Comparison of ENCODE assay signal across 8 cellular contexts in genomic region chr3:43389388-43390254, GRCh38.
DNase-seq lines count a peak whose midpoint lies in the region; ATAC-seq and TF ChIP-seq lines count a peak whose summit lies in the region.

No MANE protein-coding gene starts in this region.

- peaks cover 0 to 16% of the 10 kb centered on the region in 2 donors for H3K4me1 ChIP-seq in adrenal gland (replicated peaks in 1 of 2)

- no peaks in the 10 kb centered on the region for H3K9me3 ChIP-seq in adrenal gland (replicated peaks in 1 of 3)

- intact Hi-C loops in adrenal gland (cut with DNase I): no loop called here

- H3K36me3 ChIP-seq in adrenal gland (replicated peaks in 1 of 2): no peaks in the 10 kb centered on the region

- TF ChIP-seq CTCF in adrenal gland (IDR thresholded peaks at IDR 0.05): no peak

- peak overlapping the region; percentile 31 for H3K4me3 Mint-ChIP-seq in T-helper 1 cell treated with Interleukin-12 subunit alpha and Interleukin-12 subunit beta and Interleukin-4 antibody, amounts not matched to agents 30 μg/mL and 1 μg/mL, for 36 hours

- H3K4me1 Mint-ChIP-seq in T-helper 1 cell treated with Interleukin-12 subunit alpha and Interleukin-12 subunit beta and Interleukin-4 antibody, amounts not matched to agents 30 μg/mL and 1 μg/mL, for 36 hours (ENCODE audit: low read depth): peaks cover 49% of the 10 kb centered on the region

- 42 to 59% (median 51%) methylated on average over 10 of the region's 10 CpGs for WGBS in adrenal gland, 4 donors

- no peak overlapping the region for H3K4me3 ChIP-seq in adrenal gland

- DNase-seq in adrenal gland: peak in 6 of 7 donors; percentile 55 to 80 (median 63)
- peak; percentile 26 for DNase-seq in left kidney (ENCODE audit: low read depth, low spot score)
- peak; percentile 49 to 55 for DNase-seq in stimulated activated CD8-positive, alpha-beta memory T cell treated with anti-CD3 and anti-CD28 coated beads, Interleukin-15, amount 100 ng/mL, for 48 hours (ENCODE audit: low read depth in 2 of 2)
- no peak for DNase-seq in COLO829 (ENCODE audit: low spot score)

- TF ChIP-seq POLR2A in adrenal gland (IDR thresholded peaks at IDR 0.05): no peak

- H3K27me3 Mint-ChIP-seq in T-helper 1 cell treated with Interleukin-12 subunit alpha and Interleukin-12 subunit beta and Interleukin-4 antibody, amounts not matched to agents 30 μg/mL and 1 μg/mL, for 36 hours (ENCODE audit: low read depth): peaks cover 15% of the 10 kb centered on the region

- peak overlapping the region; percentile 91 for H3K27ac Mint-ChIP-seq in T-helper 1 cell treated with Interleukin-12 subunit alpha and Interleukin-12 subunit beta and Interleukin-4 antibody, amounts not matched to agents 30 μg/mL and 1 μg/mL, for 36 hours

- peaks cover 11% of the 10 kb centered on the region for H3K9me3 Mint-ChIP-seq in T-helper 1 cell treated with Interleukin-12 subunit alpha and Interleukin-12 subunit beta and Interleukin-4 antibody, amounts not matched to agents 30 μg/mL and 1 μg/mL, for 36 hours

- ATAC-seq in GM21576 (IDR thresholded peaks at IDR 0.05; ENCODE audit: unreplicated experiment) (peak; percentile 69), GM21381 (IDR thresholded peaks at IDR 0.05; ENCODE audit: unreplicated experiment) (no peak), GM19023 (IDR thresholded peaks at IDR 0.05; ENCODE audit: unreplicated experiment) (no peak)

- no peaks in the 10 kb centered on the region for H3K27me3 ChIP-seq in adrenal gland

- peak overlapping the region in 4 of 5 donors; percentile 33 to 92 (median 62) for H3K27ac ChIP-seq in adrenal gland

- H3K36me3 Mint-ChIP-seq in T-helper 1 cell treated with Interleukin-12 subunit alpha and Interleukin-12 subunit beta and Interleukin-4 antibody, amounts not matched to agents 30 μg/mL and 1 μg/mL, for 36 hours (ENCODE audit: low read depth): peaks cover 11% of the 10 kb centered on the region
